In the genomic region with DNA sequence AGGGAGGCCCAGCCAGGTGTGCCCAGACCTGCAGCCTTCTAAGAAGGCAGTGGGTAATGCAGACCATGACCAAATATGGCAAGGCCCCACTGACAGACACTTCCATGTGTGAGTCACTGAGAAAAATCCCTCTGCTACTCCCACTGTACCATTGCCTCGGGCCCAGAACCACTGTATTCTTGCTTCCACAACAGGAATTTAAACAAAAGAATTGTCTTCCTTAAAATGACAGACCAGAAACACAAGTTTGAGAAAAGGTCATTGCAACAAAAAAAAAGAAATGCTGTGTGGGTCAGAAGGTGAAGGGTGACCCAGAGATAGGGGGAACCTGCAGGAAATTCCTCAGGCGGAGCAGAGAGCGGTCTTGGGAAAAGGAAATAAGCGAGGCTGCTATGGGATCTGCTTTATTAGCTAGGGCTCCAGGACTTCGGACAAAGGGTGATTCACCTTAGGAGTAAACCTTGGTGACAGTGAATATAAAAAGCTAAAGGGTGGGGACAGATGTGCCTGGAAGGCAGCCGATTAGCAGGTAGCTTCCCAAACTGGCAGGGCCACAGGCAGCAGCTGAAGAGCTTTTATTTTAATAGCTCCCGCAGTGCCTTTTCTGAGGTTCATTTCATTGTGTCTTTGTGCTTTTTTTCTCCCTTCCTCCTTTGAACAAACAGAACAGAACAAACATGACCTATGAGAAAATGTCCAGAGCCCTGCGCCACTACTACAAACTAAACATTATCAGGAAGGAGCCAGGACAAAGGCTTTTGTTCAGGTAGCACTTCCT, we compare ENCODE assay signal across 9 cellular contexts.
DNase-seq lines count a peak whose midpoint lies in the region; ATAC-seq, FAIRE-seq and TF ChIP-seq lines count a peak whose summit lies in the region.
"Had no signal": no experiment of that assay in that cellular context is flagged by ENCODE, and none has a peak within 500 bp of the region (broad histone marks: within the 10 kb centered on the region; RNA-seq: fewer than 3 reads in every experiment).

No MANE protein-coding gene starts in this region.

- peaks cover 0 to 19% of the 10 kb centered on the region in 2 donors for H3K4me1 ChIP-seq in right atrium auricular region

- H3K27ac ChIP-seq in right atrium auricular region: peak overlapping the region; percentile 18 to 57
- peak overlapping the region in 7 of 59 donors; percentile 8 to 64 (median 26) for H3K27ac ChIP-seq in dorsolateral prefrontal cortex

- no peaks in the 10 kb centered on the region for H3K27me3 Mint-ChIP-seq in stimulated activated memory B cell treated with anti-CD40 and anti-IgM and Interleukin-4, amounts not matched to agents 10 μg/mL and 1 μg/mL and 100 μg/mL, for 72 hours

- peak; percentile 76 for ATAC-seq in SK-N-SH treated with all-trans-retinoic acid at 6 μM for 48 hours
- ATAC-seq in stimulated activated memory B cell treated with anti-CD40 and anti-IgM and Interleukin-4, amounts not matched to agents 10 μg/mL and 1 μg/mL and 100 μg/mL, for 72 hours: no peak
- no peak for ATAC-seq in GM18858 (IDR thresholded peaks at IDR 0.05; ENCODE audit: unreplicated experiment)

- peaks cover 94% of the 10 kb centered on the region for H3K36me3 Mint-ChIP-seq in stimulated activated memory B cell treated with anti-CD40 and anti-IgM and Interleukin-4, amounts not matched to agents 10 μg/mL and 1 μg/mL and 100 μg/mL, for 72 hours

- intact Hi-C loops in dorsolateral prefrontal cortex (cut with DNase I): no loop called here

- no peak overlapping the region for H3K4me3 Mint-ChIP-seq in stimulated activated memory B cell treated with anti-CD40 and anti-IgM and Interleukin-4, amounts not matched to agents 10 μg/mL and 1 μg/mL and 100 μg/mL, for 72 hours

- FAIRE-seq in HTR-8/SVneo (lab: Jason Lieb, UNC): no peak
- FAIRE-seq: GM19239 had no signal

- H3K4me3 ChIP-seq in right atrium auricular region (no peak overlapping the region), dorsolateral prefrontal cortex (no peak overlapping the region)

- peaks cover 57% of the 10 kb centered on the region for H3K4me1 Mint-ChIP-seq in stimulated activated memory B cell treated with anti-CD40 and anti-IgM and Interleukin-4, amounts not matched to agents 10 μg/mL and 1 μg/mL and 100 μg/mL, for 72 hours

- no peak for TF ChIP-seq CTCF in right atrium auricular region (IDR thresholded peaks at IDR 0.05)
- no peak for TF ChIP-seq CTCF in dorsolateral prefrontal cortex (IDR thresholded peaks at IDR 0.05 in 54 of 56, conservative IDR thresholded peaks at IDR 0.05 in 2 of 56; ENCODE audit: low read depth in 1 of 56, partially characterized antibody in 56 of 56)

- peaks cover 14% of the 10 kb centered on the region for H3K36me3 ChIP-seq in right atrium auricular region

- no peaks in the 10 kb centered on the region for H3K27me3 ChIP-seq in right atrium auricular region
- H3K27me3 ChIP-seq in dorsolateral prefrontal cortex: no peaks in the 10 kb centered on the region

- H3K27ac Mint-ChIP-seq in stimulated activated memory B cell treated with anti-CD40 and anti-IgM and Interleukin-4, amounts not matched to agents 10 μg/mL and 1 μg/mL and 100 μg/mL, for 72 hours: peak overlapping the region; percentile 33

- no peaks in the 10 kb centered on the region for H3K9me3 ChIP-seq in right atrium auricular region

- DNase-seq in HTR-8/SVneo (ENCODE audit: insufficient read length, low spot score) (peak; percentile 54), right atrium auricular region (ENCODE audit: low spot score) (no peak), dorsolateral prefrontal cortex (no peak), RKO (ENCODE audit: low spot score) (no peak)
- no peak for DNase-seq in activated CD4-positive, alpha-beta T cell treated with anti-CD3 and anti-CD28 coated beads, Interleukin-2, amount 50 U/mL, for 4 hours

- peaks cover 8% of the 10 kb centered on the region for H3K9me3 Mint-ChIP-seq in stimulated activated memory B cell treated with anti-CD40 and anti-IgM and Interleukin-4, amounts not matched to agents 10 μg/mL and 1 μg/mL and 100 μg/mL, for 72 hours

TF ChIP-seq in SK-N-SH treated with all-trans-retinoic acid at 6 μM for 48 hours, 23 proteins besides CTCF, POLR2A, EP300 and RAD21:
- TF ChIP-seq ZNF70 (CRISPR knock-in tag; IDR thresholded peaks at IDR 0.05) (no peak), ZC3H10 (CRISPR knock-in tag; IDR thresholded peaks at IDR 0.05) (no peak), TOX (CRISPR knock-in tag; IDR thresholded peaks at IDR 0.05; ENCODE audit: borderline replicate concordance) (no peak), TCF4 (CRISPR knock-in tag; IDR thresholded peaks at IDR 0.05; ENCODE audit: borderline replicate concordance) (no peak), OSR1 (CRISPR knock-in tag; IDR thresholded peaks at IDR 0.05) (no peak), ARNTL (CRISPR knock-in tag; IDR thresholded peaks at IDR 0.05; ENCODE audit: borderline replicate concordance, low read depth) (no peak), RARB (CRISPR knock-in tag; IDR thresholded peaks at IDR 0.05) (no peak), ZNF565 (CRISPR knock-in tag; conservative IDR thresholded peaks at IDR 0.05; ENCODE audit: low read depth) (no peak), GLIS3 (CRISPR knock-in tag; IDR thresholded peaks at IDR 0.05) (no peak), PPARA (CRISPR knock-in tag; IDR thresholded peaks at IDR 0.05; ENCODE audit: borderline replicate concordance) (no peak), CSDC2 (CRISPR knock-in tag; IDR thresholded peaks at IDR 0.05) (no peak), ZFP30 (CRISPR knock-in tag; IDR thresholded peaks at IDR 0.05) (no peak)
- TF ChIP-seq, protein P1, sequence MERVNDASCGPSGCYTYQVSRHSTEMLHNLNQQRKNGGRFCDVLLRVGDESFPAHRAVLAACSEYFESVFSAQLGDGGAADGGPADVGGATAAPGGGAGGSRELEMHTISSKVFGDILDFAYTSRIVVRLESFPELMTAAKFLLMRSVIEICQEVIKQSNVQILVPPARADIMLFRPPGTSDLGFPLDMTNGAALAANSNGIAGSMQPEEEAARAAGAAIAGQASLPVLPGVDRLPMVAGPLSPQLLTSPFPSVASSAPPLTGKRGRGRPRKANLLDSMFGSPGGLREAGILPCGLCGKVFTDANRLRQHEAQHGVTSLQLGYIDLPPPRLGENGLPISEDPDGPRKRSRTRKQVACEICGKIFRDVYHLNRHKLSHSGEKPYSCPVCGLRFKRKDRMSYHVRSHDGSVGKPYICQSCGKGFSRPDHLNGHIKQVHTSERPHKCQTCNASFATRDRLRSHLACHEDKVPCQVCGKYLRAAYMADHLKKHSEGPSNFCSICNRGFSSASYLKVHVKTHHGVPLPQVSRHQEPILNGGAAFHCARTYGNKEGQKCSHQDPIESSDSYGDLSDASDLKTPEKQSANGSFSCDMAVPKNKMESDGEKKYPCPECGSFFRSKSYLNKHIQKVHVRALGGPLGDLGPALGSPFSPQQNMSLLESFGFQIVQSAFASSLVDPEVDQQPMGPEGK (CRISPR knock-in tag; IDR thresholded peaks at IDR 0.05; ENCODE audit: borderline replicate concordance): no peak
- TF ChIP-seq, protein P2, sequence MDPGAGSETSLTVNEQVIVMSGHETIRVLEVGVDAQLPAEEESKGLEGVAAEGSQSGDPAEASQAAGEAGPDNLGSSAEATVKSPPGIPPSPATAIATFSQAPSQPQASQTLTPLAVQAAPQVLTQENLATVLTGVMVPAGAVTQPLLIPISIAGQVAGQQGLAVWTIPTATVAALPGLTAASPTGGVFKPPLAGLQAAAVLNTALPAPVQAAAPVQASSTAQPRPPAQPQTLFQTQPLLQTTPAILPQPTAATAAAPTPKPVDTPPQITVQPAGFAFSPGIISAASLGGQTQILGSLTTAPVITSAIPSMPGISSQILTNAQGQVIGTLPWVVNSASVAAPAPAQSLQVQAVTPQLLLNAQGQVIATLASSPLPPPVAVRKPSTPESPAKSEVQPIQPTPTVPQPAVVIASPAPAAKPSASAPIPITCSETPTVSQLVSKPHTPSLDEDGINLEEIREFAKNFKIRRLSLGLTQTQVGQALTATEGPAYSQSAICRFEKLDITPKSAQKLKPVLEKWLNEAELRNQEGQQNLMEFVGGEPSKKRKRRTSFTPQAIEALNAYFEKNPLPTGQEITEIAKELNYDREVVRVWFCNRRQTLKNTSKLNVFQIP (CRISPR knock-in tag; IDR thresholded peaks at IDR 0.05; ENCODE audit: borderline replicate concordance, low read depth): no peak
- TF ChIP-seq, protein P3, sequence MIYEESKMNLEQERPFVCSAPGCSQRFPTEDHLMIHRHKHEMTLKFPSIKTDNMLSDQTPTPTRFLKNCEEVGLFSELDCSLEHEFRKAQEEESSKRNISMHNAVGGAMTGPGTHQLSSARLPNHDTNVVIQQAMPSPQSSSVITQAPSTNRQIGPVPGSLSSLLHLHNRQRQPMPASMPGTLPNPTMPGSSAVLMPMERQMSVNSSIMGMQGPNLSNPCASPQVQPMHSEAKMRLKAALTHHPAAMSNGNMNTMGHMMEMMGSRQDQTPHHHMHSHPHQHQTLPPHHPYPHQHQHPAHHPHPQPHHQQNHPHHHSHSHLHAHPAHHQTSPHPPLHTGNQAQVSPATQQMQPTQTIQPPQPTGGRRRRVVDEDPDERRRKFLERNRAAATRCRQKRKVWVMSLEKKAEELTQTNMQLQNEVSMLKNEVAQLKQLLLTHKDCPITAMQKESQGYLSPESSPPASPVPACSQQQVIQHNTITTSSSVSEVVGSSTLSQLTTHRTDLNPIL (CRISPR knock-in tag; IDR thresholded peaks at IDR 0.05; ENCODE audit: low read depth): no peak
- TF ChIP-seq, protein P4, sequence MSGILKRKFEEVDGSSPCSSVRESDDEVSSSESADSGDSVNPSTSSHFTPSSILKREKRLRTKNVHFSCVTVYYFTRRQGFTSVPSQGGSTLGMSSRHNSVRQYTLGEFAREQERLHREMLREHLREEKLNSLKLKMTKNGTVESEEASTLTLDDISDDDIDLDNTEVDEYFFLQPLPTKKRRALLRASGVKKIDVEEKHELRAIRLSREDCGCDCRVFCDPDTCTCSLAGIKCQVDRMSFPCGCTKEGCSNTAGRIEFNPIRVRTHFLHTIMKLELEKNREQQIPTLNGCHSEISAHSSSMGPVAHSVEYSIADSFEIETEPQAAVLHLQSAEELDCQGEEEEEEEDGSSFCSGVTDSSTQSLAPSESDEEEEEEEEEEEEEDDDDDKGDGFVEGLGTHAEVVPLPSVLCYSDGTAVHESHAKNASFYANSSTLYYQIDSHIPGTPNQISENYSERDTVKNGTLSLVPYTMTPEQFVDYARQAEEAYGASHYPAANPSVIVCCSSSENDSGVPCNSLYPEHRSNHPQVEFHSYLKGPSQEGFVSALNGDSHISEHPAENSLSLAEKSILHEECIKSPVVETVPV (CRISPR knock-in tag; IDR thresholded peaks at IDR 0.05): no peak
TF ChIP-seq in SK-N-SH treated with all-trans-retinoic acid at 6 μM for 48 hours: peak in this region for 0.
